Comparison of ENCODE assay signal across 2 cellular contexts in the genomic region with DNA sequence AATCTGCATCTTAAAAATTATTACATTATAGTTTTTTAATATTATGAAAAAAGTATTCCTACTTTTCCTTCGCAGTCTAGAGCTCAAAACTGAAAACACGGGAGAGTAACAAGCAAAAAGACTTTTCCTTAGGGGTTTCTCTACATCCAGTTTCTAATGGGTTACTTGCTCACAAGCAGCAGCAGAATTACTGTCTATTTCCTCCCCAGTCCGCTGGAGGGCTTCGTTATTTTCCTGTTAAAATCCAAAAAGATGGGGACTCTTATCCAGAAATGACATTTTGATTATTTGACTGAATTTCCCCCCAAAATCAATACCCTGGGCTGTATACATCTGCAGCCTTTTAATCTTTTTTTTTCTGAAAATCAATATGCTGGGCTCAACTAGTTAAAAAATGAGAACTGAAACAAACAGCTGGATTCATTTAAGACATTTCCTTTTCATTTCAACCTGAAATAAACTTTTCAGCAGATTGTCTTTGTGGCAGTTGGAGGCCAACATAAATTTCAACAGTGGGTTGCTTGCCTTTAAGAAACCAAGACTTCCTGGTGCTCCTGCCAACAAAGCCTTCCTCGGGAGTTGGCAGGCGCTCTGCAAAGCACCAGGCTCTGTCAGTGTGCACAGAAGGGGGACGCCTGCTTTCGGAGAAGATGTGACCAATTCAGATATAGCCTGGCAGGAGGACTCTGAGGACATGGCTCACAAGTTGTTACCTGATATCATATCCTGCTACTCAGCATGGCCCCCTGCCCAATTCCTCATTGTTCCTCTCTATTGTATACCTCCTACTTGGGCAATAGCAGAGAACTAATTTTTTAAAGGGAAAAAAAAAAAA.
TF ChIP-seq lines count a peak whose summit lies in the region.

No MANE protein-coding gene starts in this region.

TF ChIP-seq in liver, 16 proteins besides CTCF, POLR2A, EP300 and RAD21 (continued from another document):
- no peak for TF ChIP-seq JUND (IDR thresholded peaks at IDR 0.05)
- no peak for TF ChIP-seq EGR1 (IDR thresholded peaks at IDR 0.05; ENCODE audit: low read depth in 2 of 2)
- TF ChIP-seq, protein P1, sequence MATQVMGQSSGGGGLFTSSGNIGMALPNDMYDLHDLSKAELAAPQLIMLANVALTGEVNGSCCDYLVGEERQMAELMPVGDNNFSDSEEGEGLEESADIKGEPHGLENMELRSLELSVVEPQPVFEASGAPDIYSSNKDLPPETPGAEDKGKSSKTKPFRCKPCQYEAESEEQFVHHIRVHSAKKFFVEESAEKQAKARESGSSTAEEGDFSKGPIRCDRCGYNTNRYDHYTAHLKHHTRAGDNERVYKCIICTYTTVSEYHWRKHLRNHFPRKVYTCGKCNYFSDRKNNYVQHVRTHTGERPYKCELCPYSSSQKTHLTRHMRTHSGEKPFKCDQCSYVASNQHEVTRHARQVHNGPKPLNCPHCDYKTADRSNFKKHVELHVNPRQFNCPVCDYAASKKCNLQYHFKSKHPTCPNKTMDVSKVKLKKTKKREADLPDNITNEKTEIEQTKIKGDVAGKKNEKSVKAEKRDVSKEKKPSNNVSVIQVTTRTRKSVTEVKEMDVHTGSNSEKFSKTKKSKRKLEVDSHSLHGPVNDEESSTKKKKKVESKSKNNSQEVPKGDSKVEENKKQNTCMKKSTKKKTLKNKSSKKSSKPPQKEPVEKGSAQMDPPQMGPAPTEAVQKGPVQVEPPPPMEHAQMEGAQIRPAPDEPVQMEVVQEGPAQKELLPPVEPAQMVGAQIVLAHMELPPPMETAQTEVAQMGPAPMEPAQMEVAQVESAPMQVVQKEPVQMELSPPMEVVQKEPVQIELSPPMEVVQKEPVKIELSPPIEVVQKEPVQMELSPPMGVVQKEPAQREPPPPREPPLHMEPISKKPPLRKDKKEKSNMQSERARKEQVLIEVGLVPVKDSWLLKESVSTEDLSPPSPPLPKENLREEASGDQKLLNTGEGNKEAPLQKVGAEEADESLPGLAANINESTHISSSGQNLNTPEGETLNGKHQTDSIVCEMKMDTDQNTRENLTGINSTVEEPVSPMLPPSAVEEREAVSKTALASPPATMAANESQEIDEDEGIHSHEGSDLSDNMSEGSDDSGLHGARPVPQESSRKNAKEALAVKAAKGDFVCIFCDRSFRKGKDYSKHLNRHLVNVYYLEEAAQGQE (IDR thresholded peaks at IDR 0.05) = no peak

TF ChIP-seq in WTC11, 78 proteins besides CTCF, POLR2A, EP300 and RAD21 (continued from another document):
- TF ChIP-seq AFF4 (CRISPR knock-in tag; IDR thresholded peaks at IDR 0.05; ENCODE audit: borderline replicate concordance) (no peak), ZNF425 (CRISPR knock-in tag; conservative IDR thresholded peaks at IDR 0.05) (no peak), JAZF1 (CRISPR knock-in tag; IDR thresholded peaks at IDR 0.05) (no peak), FOXJ3 (CRISPR knock-in tag; IDR thresholded peaks at IDR 0.05; ENCODE audit: borderline replicate concordance) (no peak), NR3C1 (CRISPR knock-in tag; conservative IDR thresholded peaks at IDR 0.05; ENCODE audit: low read depth) (no peak)
- TF ChIP-seq, protein P2, sequence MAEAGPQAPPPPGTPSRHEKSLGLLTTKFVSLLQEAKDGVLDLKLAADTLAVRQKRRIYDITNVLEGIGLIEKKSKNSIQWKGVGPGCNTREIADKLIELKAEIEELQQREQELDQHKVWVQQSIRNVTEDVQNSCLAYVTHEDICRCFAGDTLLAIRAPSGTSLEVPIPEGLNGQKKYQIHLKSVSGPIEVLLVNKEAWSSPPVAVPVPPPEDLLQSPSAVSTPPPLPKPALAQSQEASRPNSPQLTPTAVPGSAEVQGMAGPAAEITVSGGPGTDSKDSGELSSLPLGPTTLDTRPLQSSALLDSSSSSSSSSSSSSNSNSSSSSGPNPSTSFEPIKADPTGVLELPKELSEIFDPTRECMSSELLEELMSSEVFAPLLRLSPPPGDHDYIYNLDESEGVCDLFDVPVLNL (CRISPR knock-in tag; IDR thresholded peaks at IDR 0.05; ENCODE audit: borderline replicate concordance, low read depth) = no peak
